8 cellular contexts compared by ENCODE assay signal in the genomic region with DNA sequence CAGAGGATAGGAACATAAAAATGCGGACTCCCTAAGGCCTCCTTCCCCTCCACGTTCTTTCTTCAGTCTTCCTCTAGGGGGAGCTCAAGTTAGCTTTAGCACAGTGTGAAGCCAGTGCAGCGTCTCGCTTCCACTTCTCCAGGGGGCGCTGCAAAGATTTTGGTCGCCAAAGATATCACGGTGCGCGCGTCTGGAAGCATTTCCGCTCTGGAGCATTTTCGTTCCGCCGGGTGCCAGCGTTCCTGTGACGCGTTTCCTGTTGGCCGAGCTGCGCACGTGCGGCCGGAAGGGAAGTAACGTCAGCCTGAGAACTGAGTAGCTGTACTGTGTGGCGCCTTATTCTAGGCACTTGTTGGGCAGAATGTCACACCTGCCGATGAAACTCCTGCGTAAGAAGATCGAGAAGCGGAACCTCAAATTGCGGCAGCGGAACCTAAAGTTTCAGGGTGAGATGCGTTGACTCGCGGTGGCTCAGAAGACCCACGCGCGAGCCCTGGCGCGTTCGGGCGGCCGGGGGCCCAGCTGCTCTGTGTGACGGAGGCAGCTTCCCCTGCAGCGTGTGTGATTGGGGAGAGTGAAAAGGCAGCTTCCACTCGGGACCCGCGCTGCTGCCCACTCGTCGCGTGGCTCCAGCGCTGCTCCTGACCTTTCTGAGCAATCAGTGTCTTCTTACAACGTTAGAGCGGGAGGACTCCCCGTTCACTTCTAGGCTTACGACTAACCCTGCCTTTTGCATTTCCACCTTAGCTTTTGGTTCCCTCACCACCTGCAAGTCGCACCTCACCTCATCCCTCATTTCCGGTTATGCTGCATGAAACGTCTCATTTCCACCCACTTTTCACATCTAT. TPM values are rescaled to one million over a fixed set of nuclear protein-coding genes. Genes with fewer than 3 reads are reported as not detected.
A peak's percentile ranks its signal among the peaks of the same experiment; 100 is the strongest.
DNase-seq lines count a peak whose midpoint lies in the region; ATAC-seq and TF ChIP-seq lines count a peak whose summit lies in the region.

A gene (plus strand): TSS at position 275 of the 848 bp plus-strand sequence. CDS start 87 bp downstream, at position 362.

- H3K9me3 ChIP-seq in esophagus (ENCODE audit: control insufficient read depth in 2 of 2, insufficient read depth in 1 of 2, low read depth in 1 of 2, low read length in 1 of 2) (no peaks in the 10 kb centered on the region), muscle layer of colon (ENCODE audit: low read length) (no peaks in the 10 kb centered on the region)

- no peaks in the 10 kb centered on the region for H3K4me1 ChIP-seq in esophagus (ENCODE audit: control insufficient read depth in 2 of 2, insufficient read depth in 2 of 2, low read length in 1 of 2)
- peaks cover 12% of the 10 kb centered on the region for H3K4me1 ChIP-seq in muscle layer of colon (ENCODE audit: insufficient read depth, low read length)

- peak within 1 kb of the TSS; percentile 85 to 91 for H3K27ac ChIP-seq in esophagus (ENCODE audit: low read depth in 2 of 2, low read length in 1 of 2)
- H3K27ac ChIP-seq in muscle layer of colon (ENCODE audit: low read depth, low read length) = peak within 1 kb of the TSS; percentile 80

- H3K27me3 Mint-ChIP-seq in activated T-cell treated with anti-CD3 and anti-CD28 coated beads, Interleukin-2, amount 50 U/mL, for 4 hours (ENCODE audit: low read depth) = no peaks in the 10 kb centered on the region

- peaks cover 39% of the 10 kb centered on the region for H3K4me1 Mint-ChIP-seq in activated T-cell treated with anti-CD3 and anti-CD28 coated beads, Interleukin-2, amount 50 U/mL, for 4 hours (ENCODE audit: low read depth)

- in situ Hi-C loops in KBM-7 (cut with MboI; ENCODE audit: low pct_unique_long_range_greater_than_20kb, low sequenced_read_pairs) = no loop called here

- DNase-seq in DMS53 treated with DMSO at 0.1 percent for 48 hours (lab: John Stamatoyannopoulos, UW; ENCODE audit: unreplicated experiment) (peak; percentile 99), KBM-7 (peak; percentile 98)
- DNase-seq in activated T-cell treated with anti-CD3 and anti-CD28 coated beads, Interleukin-2, amount 50 U/mL, for 4 hours = peak; percentile 95
- peak; percentile 96 to 97 for DNase-seq in stimulated activated CD8-positive, alpha-beta memory T cell treated with anti-CD3 and anti-CD28 coated beads, Interleukin-7, amount 100 ng/mL, for 4 hours (ENCODE audit: low read depth in 2 of 2)

- H3K9ac ChIP-seq in muscle layer of colon (ENCODE audit: low read length) = peak within 1 kb of the TSS; percentile 96

- H3K4me3 Mint-ChIP-seq in activated T-cell treated with anti-CD3 and anti-CD28 coated beads, Interleukin-2, amount 50 U/mL, for 4 hours = peak within 1 kb of the TSS; percentile 94

- H3K9me3 Mint-ChIP-seq in activated T-cell treated with anti-CD3 and anti-CD28 coated beads, Interleukin-2, amount 50 U/mL, for 4 hours = no peaks in the 10 kb centered on the region

- H3K27me3 ChIP-seq in esophagus (ENCODE audit: control insufficient read depth in 1 of 2, insufficient read depth in 2 of 2, low read length in 2 of 2) (no peaks in the 10 kb centered on the region), muscle layer of colon (ENCODE audit: control insufficient read depth in 1 of 2, insufficient read depth in 2 of 2, low read length in 2 of 2) (no peaks in the 10 kb centered on the region)

- 0% methylated on average over 57 of the region's 57 CpGs for WGBS in esophagus, 2 donors

- H3K4me3 ChIP-seq in esophagus (ENCODE audit: low read depth in 1 of 2, low read length in 2 of 2) (peak within 1 kb of the TSS; percentile 93 to 96), muscle layer of colon (ENCODE audit: low read depth in 1 of 2, low read length in 2 of 2) (peak within 1 kb of the TSS; percentile 63 to 99)

- peak; percentile 96 for ATAC-seq in GM21619 (IDR thresholded peaks at IDR 0.05; ENCODE audit: unreplicated experiment)
- peak; percentile 93 to 94 for ATAC-seq in activated T-cell treated with anti-CD3 and anti-CD28 coated beads, Interleukin-2, amount 50 U/mL, for 4 hours

- H3K36me3 ChIP-seq in esophagus (ENCODE audit: control insufficient read depth in 2 of 2, insufficient read depth in 2 of 2, low read length in 1 of 2) (peaks cover 5 to 6% of the 10 kb centered on the region in 2 donors), muscle layer of colon (ENCODE audit: insufficient read depth, low read length) (peaks cover 22% of the 10 kb centered on the region)

- H3K36me3 Mint-ChIP-seq in activated T-cell treated with anti-CD3 and anti-CD28 coated beads, Interleukin-2, amount 50 U/mL, for 4 hours (ENCODE audit: insufficient read depth) = peaks cover 32% of the 10 kb centered on the region

TF ChIP-seq in PFSK-1, 5 proteins besides CTCF, POLR2A, EP300 and RAD21:
- TF ChIP-seq, protein P1, sequence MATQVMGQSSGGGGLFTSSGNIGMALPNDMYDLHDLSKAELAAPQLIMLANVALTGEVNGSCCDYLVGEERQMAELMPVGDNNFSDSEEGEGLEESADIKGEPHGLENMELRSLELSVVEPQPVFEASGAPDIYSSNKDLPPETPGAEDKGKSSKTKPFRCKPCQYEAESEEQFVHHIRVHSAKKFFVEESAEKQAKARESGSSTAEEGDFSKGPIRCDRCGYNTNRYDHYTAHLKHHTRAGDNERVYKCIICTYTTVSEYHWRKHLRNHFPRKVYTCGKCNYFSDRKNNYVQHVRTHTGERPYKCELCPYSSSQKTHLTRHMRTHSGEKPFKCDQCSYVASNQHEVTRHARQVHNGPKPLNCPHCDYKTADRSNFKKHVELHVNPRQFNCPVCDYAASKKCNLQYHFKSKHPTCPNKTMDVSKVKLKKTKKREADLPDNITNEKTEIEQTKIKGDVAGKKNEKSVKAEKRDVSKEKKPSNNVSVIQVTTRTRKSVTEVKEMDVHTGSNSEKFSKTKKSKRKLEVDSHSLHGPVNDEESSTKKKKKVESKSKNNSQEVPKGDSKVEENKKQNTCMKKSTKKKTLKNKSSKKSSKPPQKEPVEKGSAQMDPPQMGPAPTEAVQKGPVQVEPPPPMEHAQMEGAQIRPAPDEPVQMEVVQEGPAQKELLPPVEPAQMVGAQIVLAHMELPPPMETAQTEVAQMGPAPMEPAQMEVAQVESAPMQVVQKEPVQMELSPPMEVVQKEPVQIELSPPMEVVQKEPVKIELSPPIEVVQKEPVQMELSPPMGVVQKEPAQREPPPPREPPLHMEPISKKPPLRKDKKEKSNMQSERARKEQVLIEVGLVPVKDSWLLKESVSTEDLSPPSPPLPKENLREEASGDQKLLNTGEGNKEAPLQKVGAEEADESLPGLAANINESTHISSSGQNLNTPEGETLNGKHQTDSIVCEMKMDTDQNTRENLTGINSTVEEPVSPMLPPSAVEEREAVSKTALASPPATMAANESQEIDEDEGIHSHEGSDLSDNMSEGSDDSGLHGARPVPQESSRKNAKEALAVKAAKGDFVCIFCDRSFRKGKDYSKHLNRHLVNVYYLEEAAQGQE (IDR thresholded peaks at IDR 0.05; ENCODE audit: insufficient read depth in 1 of 2, low read depth in 2 of 2, low read length in 2 of 2) = no peak
- peak; percentile 43 for TF ChIP-seq FOXP2 (optimal IDR thresholded peaks at IDR 0.05; ENCODE audit: borderline replicate concordance, extremely low read depth, extremely low read length, insufficient read depth)
- peak; percentile 85 for TF ChIP-seq POLR2AphosphoS5 (IDR thresholded peaks at IDR 0.05; ENCODE audit: low read depth, low read length)
- peak; percentile 62; the same call in 1 of the 2 replicates for TF ChIP-seq TAF1 (IDR thresholded peaks at IDR 0.05; ENCODE audit: borderline replicate concordance, insufficient read depth, low read length)
- no peak for TF ChIP-seq SIN3A (IDR thresholded peaks at IDR 0.05; ENCODE audit: borderline replicate concordance, insufficient read depth, low read length)

RNA-seq across cellular contexts. Expression of the gene that starts here (rescaled TPM):
- 53.6 TPM for polyA plus RNA-seq in PFSK-1 (2012; ENCODE audit: insufficient read length, low read depth)
- 100 to 1,000 TPM; 204 to 229 (median 210) TPM for total RNA-seq in activated T-cell treated with anti-CD3 and anti-CD28 coated beads, Interleukin-2, amount 50 U/mL, for 4 hours
- polyA plus RNA-seq in esophagus = 10 to 100 TPM; 13.7 to 22.0 TPM

Comparison
In these comparisons a context has a peak if more than half of its experiments do, and no peak if none do; other contexts are left out.
1. Peak in every context shown above with its lines: DNase-seq, ATAC-seq, H3K4me3 ChIP-seq and H3K27ac ChIP-seq.